ENCODE assay signal across 11 cellular contexts in the genomic region with DNA sequence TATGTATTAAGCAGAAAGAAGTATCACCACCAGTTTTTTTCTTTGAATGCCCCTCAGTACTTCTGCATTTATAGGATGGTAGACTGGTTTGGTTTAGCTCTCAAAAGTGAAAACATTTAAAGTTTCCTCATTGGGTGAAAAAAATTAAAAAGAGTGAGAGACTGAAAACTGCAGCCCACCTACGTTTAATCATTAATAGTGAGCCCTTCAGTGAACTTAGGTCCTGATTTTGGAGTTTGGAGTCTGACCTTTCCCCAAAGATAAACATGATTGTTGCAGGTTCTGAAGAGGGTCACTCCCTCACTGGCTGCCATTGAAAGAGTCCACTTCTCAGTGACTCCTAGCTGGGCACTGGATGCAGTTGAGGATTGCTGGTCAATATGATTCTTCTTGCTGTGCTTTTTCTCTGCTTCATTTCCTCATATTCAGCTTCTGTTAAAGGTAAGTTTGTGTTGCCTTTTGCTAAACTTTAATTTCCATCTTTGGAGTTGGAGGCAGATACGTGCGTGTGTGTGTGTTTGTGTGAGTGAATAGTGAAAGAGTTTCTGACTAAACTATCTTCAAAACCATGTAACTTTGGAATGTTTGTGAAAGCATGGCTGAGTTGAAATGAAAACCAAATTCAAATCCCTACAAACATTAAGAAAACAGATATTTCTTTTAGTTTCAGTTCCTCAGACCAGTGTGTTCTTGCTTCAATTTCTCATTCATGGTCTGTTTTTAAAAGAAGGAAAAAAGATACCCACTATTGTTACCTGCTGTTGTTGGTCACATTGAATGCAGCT. TPM values are rescaled to one million over a fixed set of nuclear protein-coding genes. Genes with fewer than 3 reads are reported as not detected.
DNase-seq lines count a peak whose midpoint lies in the region; ATAC-seq and TF ChIP-seq lines count a peak whose summit lies in the region.
"Had no signal": no experiment of that assay in that cellular context is flagged by ENCODE, and none has a peak within 500 bp of the region (broad histone marks: within the 10 kb centered on the region; RNA-seq: fewer than 3 reads in every experiment).

Gene MTTP, plus strand, starts transcription at position 295 of the 785 bp plus-strand sequence. Its CDS starts 86 bp downstream, at position 381.

- no peaks in the 10 kb centered on the region for H4K20me1 ChIP-seq in neural progenitor cell (ENCODE audit: low read depth)

- in situ Hi-C loops in brain microvascular endothelial cell (cut with HindIII; ENCODE audit: low pct_ligation_motif_present, low sequenced_read_pairs): no loop called here

- H3K27me3 ChIP-seq in neural progenitor cell: peaks cover 6% of the 10 kb centered on the region
- H3K27me3 ChIP-seq in brain microvascular endothelial cell (replicated peaks): no peaks in the 10 kb centered on the region
- 0 out of 2 replicates have a peak, but pooled peaks cover 5% of the 10 kb centered on the region for H3K27me3 ChIP-seq in MG63
- no peaks in the 10 kb centered on the region for H3K27me3 ChIP-seq in SJCRH30

- no peak within 1 kb of the TSS for H3K9ac ChIP-seq in neural progenitor cell

- peak within 1 kb of the TSS; percentile 21 for H3K4me2 ChIP-seq in neural progenitor cell

- H3K4me3 Mint-ChIP-seq in IgD-negative memory B cell (peak within 1 kb of the TSS; percentile 2 to 79 (median 52)), neural progenitor cell (peak within 1 kb of the TSS; percentile 65)

- no peaks in the 10 kb centered on the region for H3K79me2 ChIP-seq in neural progenitor cell (ENCODE audit: low read depth)

- H3K4me3 ChIP-seq in neural progenitor cell: no peak within 1 kb of the TSS
- H3K4me3 ChIP-seq in brain microvascular endothelial cell (ENCODE audit: low read depth, low read length): no peak within 1 kb of the TSS
- H3K4me3 ChIP-seq in MG63: no peak within 1 kb of the TSS
- no peak within 1 kb of the TSS for H3K4me3 ChIP-seq in SJCRH30

- no peak for TF ChIP-seq CTCF in neural progenitor cell (IDR thresholded peaks at IDR 0.05)
- TF ChIP-seq CTCF in brain microvascular endothelial cell (IDR thresholded peaks at IDR 0.05; ENCODE audit: low read depth, low read length, missing control alignments): no peak

- H3K36me3 Mint-ChIP-seq in IgD-negative memory B cell (no peaks in the 10 kb centered on the region), neural progenitor cell (no peaks in the 10 kb centered on the region)

- H3K9me3 ChIP-seq in neural progenitor cell (ENCODE audit: low read depth) (no peaks in the 10 kb centered on the region), MG63 (no peaks in the 10 kb centered on the region), SJCRH30 (replicated peaks) (no peaks in the 10 kb centered on the region)

- H3K36me3 ChIP-seq in neural progenitor cell: no peaks in the 10 kb centered on the region
- H3K36me3 ChIP-seq in brain microvascular endothelial cell (replicated peaks): no peaks in the 10 kb centered on the region
- H3K36me3 ChIP-seq in MG63: no peaks in the 10 kb centered on the region
- no peaks in the 10 kb centered on the region for H3K36me3 ChIP-seq in SJCRH30

- peaks cover 6 to 9% (median 8%) of the 10 kb centered on the region in 3 donors for H3K4me1 Mint-ChIP-seq in IgD-negative memory B cell
- H3K4me1 Mint-ChIP-seq in neural progenitor cell: peaks cover 11% of the 10 kb centered on the region

- peak within 1 kb of the TSS; percentile 4 to 94 (median 84) for H3K27ac Mint-ChIP-seq in IgD-negative memory B cell
- H3K27ac Mint-ChIP-seq in neural progenitor cell: peak within 1 kb of the TSS; percentile 98

- peak within 1 kb of the TSS; percentile 100 for H2AFZ ChIP-seq in neural progenitor cell (replicated peaks)

- H3K9me3 Mint-ChIP-seq in IgD-negative memory B cell: no peaks in the 10 kb centered on the region
- H3K9me3 Mint-ChIP-seq in neural progenitor cell: no peaks in the 10 kb centered on the region

- DNase-seq in neural progenitor cell (ENCODE audit: low spot score) (no peak), brain microvascular endothelial cell (no peak), MG63 (no peak), SJCRH30 (no peak)
- DNase-seq in stimulated activated CD4-positive, alpha-beta T cell treated with anti-CD3 and anti-CD28 coated beads, Interleukin-12 subunit alpha, Interleukin-12 subunit beta, amount 100 ng/mL, for 4 hours: no peak
- DNase-seq: central memory CD4-positive, alpha-beta T cell; NCI-H1105 had no signal

- H3F3A ChIP-seq in neural progenitor cell (ENCODE audit: low read depth): no peaks in the 10 kb centered on the region

- H3K27me3 Mint-ChIP-seq in IgD-negative memory B cell: peaks cover 2% of the 10 kb centered on the region
- peaks cover 2% of the 10 kb centered on the region for H3K27me3 Mint-ChIP-seq in neural progenitor cell (ENCODE audit: insufficient read depth, low read depth)

- ATAC-seq in GM18870 (IDR thresholded peaks at IDR 0.05; ENCODE audit: unreplicated experiment) (peak; percentile 79), HG02642 (IDR thresholded peaks at IDR 0.05; ENCODE audit: poor library complexity, unreplicated experiment) (peak; percentile 80)

- H3K27ac ChIP-seq in neural progenitor cell (no peak within 1 kb of the TSS), brain microvascular endothelial cell (no peak within 1 kb of the TSS), SJCRH30 (no peak within 1 kb of the TSS)
- H3K27ac ChIP-seq: VCaP had no signal

- H3K4me1 ChIP-seq in neural progenitor cell: peaks cover 13% of the 10 kb centered on the region
- H3K4me1 ChIP-seq in SJCRH30: no peaks in the 10 kb centered on the region

RNA-seq across cellular contexts. Expression of gene MTTP, which starts in this region (rescaled TPM):
- polyA plus RNA-seq in IgD-negative memory B cell: not detected
- total RNA-seq in neural progenitor cell (ENCODE audit: low replicate concordance): 1.1 and 4.4 TPM in 2 replicates
- not detected in 2 replicates for total RNA-seq in MG63 (2014; rRNA removed; shearing (Covaris generic); ENCODE audit: low replicate concordance)
- total RNA-seq in SJCRH30 (2014; rRNA removed; shearing (Covaris generic)): 0.20 TPM in 1 of 2 replicates, not detected in the other
